ENCODE assay signal across 8 cellular contexts in genomic region chr2:98479959-98480524, GRCh38. TPM values are rescaled to one million over a fixed set of nuclear protein-coding genes. Genes with fewer than 3 reads are reported as not detected.
DNase-seq lines count a peak whose midpoint lies in the region; ATAC-seq and TF ChIP-seq lines count a peak whose summit lies in the region.

No MANE protein-coding gene starts in this region.

- 31 to 60% (median 32%) methylated on average over 3 to 4 of the region's 4 CpGs for WGBS in adrenal gland, 4 donors
- 35 to 80% methylated on average over 1 to 4 of the region's 4 CpGs for WGBS in transverse colon (ENCODE audit: low coverage in 1 of 2), 2 donors

- H3K4me3 ChIP-seq in HEK293 (ENCODE audit: low read depth, low read length) (no peak overlapping the region), adrenal gland (no peak overlapping the region), transverse colon (no peak overlapping the region)

- TF ChIP-seq POLR2A in adrenal gland (IDR thresholded peaks at IDR 0.05) = no peak
- no peak for TF ChIP-seq POLR2A in transverse colon (IDR thresholded peaks at IDR 0.05)

- POLR2A ChIA-PET in HEK293 (lab: Yijun Ruan, JAX) = no interaction called here

- ATAC-seq in HG03520 (IDR thresholded peaks at IDR 0.05; ENCODE audit: unreplicated experiment) = no peak

- TF ChIP-seq CTCF in HEK293 (tag by site-specific recombination; IDR thresholded peaks at IDR 0.05) (no peak), adrenal gland (IDR thresholded peaks at IDR 0.05) (peak in 1 of 6 experiments; percentile 29), transverse colon (IDR thresholded peaks at IDR 0.05) (no peak), GM13976 (IDR thresholded peaks at IDR 0.05; ENCODE audit: borderline replicate concordance, control extremely low read depth, extremely low read depth, insufficient read depth, missing control alignments) (no peak)

- H3K9me3 ChIP-seq in HEK293 (ENCODE audit: control insufficient read depth, insufficient read depth, low read depth, low read length) (no peaks in the 10 kb centered on the region), adrenal gland (replicated peaks in 1 of 3) (no peaks in the 10 kb centered on the region), transverse colon (no peaks in the 10 kb centered on the region)

- H3K27me3 ChIP-seq in adrenal gland (no peaks in the 10 kb centered on the region), transverse colon (no peaks in the 10 kb centered on the region)

- TF ChIP-seq EP300 in transverse colon (IDR thresholded peaks at IDR 0.05; ENCODE audit: low read depth) = no peak

- H3K36me3 ChIP-seq in HEK293 (ENCODE audit: control insufficient read depth in 2 of 2, insufficient read depth in 1 of 2, low read length in 2 of 2) = no peaks in the 10 kb centered on the region
- no peaks in the 10 kb centered on the region for H3K36me3 ChIP-seq in adrenal gland (replicated peaks in 1 of 2)
- H3K36me3 ChIP-seq in transverse colon = no peaks in the 10 kb centered on the region

- no peak overlapping the region for H3K27ac ChIP-seq in HEK293 (ENCODE audit: extremely low read depth, low read depth, low read length)
- peak overlapping the region in 2 of 5 donors; percentile 38 to 73 for H3K27ac ChIP-seq in adrenal gland
- H3K27ac ChIP-seq in transverse colon = peak overlapping the region; percentile 17 to 59 (median 35)

- H3K4me1 ChIP-seq in HEK293 (ENCODE audit: control insufficient read depth, insufficient read depth, low read length) = peaks cover 32% of the 10 kb centered on the region
- peaks cover 9 to 29% of the 10 kb centered on the region in 2 donors for H3K4me1 ChIP-seq in adrenal gland (replicated peaks in 1 of 2)
- peaks cover 40 to 85% (median 54%) of the 10 kb centered on the region in 4 donors for H3K4me1 ChIP-seq in transverse colon

- intact Hi-C loops in adrenal gland (cut with DNase I) = no loop called here
- intact Hi-C loops in transverse colon (cut with DNase I; ENCODE audit: low total_unique reads) = no loop called here

- CTCF ChIA-PET in HEK293 (lab: Yijun Ruan, JAX) = interaction anchor here (0.6 to 1.6 kb wide), 5 partner anchors 8 to 34 kb away, joined by 3 to 10 read pairs (median 3); no protein-coding TSS in a partner anchor

- DNase-seq in ELR (ENCODE audit: low read depth) (peak; percentile 66), NCI-H69 (lab: John Stamatoyannopoulos, UW) (peak; percentile 92), adrenal gland (peak; percentile 70 to 91 (median 81)), left kidney (ENCODE audit: low read depth, low spot score) (peak; percentile 62), transverse colon (peak; percentile 67), GM13976 (ENCODE audit: low spot score) (no peak)

- in situ Hi-C loops in transverse colon (cut with MboI; ENCODE audit: low pct_ligation_motif_present in 1 of 4, low pct_unique_long_range_greater_than_20kb in 1 of 4, low sequenced_read_pairs in 3 of 4) (no loop called here), GM13976 (cut with MboI; ENCODE audit: low sequenced_read_pairs, unreplicated experiment) (no loop called here)

TF ChIP-seq in HEK293, 187 proteins besides CTCF, POLR2A, EP300 and RAD21:
- TF ChIP-seq ZNF366 (tag by site-specific recombination; conservative IDR thresholded peaks at IDR 0.05) = 0 out of 2 replicates have a peak, but pooled peaks have one; percentile 34
- TF ChIP-seq, protein P1, sequence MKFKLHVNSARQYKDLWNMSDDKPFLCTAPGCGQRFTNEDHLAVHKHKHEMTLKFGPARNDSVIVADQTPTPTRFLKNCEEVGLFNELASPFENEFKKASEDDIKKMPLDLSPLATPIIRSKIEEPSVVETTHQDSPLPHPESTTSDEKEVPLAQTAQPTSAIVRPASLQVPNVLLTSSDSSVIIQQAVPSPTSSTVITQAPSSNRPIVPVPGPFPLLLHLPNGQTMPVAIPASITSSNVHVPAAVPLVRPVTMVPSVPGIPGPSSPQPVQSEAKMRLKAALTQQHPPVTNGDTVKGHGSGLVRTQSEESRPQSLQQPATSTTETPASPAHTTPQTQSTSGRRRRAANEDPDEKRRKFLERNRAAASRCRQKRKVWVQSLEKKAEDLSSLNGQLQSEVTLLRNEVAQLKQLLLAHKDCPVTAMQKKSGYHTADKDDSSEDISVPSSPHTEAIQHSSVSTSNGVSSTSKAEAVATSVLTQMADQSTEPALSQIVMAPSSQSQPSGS (tag by site-specific recombination; IDR thresholded peaks at IDR 0.05; ENCODE audit: low read depth) = 0 out of 2 replicates have a peak, but pooled peaks have one; percentile 32
- TF ChIP-seq, protein P2, sequence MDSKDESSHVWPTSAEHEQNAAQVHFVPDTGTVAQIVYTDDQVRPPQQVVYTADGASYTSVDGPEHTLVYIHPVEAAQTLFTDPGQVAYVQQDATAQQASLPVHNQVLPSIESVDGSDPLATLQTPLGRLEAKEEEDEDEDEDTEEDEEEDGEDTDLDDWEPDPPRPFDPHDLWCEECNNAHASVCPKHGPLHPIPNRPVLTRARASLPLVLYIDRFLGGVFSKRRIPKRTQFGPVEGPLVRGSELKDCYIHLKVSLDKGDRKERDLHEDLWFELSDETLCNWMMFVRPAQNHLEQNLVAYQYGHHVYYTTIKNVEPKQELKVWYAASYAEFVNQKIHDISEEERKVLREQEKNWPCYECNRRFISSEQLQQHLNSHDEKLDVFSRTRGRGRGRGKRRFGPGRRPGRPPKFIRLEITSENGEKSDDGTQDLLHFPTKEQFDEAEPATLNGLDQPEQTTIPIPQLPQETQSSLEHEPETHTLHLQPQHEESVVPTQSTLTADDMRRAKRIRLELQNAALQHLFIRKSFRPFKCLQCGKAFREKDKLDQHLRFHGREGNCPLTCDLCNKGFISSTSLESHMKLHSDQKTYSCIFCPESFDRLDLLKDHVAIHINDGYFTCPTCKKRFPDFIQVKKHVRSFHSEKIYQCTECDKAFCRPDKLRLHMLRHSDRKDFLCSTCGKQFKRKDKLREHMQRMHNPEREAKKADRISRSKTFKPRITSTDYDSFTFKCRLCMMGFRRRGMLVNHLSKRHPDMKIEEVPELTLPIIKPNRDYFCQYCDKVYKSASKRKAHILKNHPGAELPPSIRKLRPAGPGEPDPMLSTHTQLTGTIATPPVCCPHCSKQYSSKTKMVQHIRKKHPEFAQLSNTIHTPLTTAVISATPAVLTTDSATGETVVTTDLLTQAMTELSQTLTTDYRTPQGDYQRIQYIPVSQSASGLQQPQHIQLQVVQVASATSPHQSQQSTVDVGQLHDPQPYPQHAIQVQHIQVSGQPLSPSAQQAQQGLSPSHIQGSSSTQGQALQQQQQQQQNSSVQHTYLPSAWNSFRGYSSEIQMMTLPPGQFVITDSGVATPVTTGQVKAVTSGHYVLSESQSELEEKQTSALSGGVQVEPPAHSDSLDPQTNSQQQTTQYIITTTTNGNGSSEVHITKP (tag by site-specific recombination; IDR thresholded peaks at IDR 0.05) = peak; percentile 48
- 0 out of 2 replicates have a peak, but pooled peaks have one; percentile 16 for TF ChIP-seq ZNF660 (tag by site-specific recombination; IDR thresholded peaks at IDR 0.05)
- TF ChIP-seq GLIS1 (tag by site-specific recombination; IDR thresholded peaks at IDR 0.05) = peak; percentile 43
- TF ChIP-seq ZSCAN30 (tag by site-specific recombination; IDR thresholded peaks at IDR 0.05) = no peak
- no peak for TF ChIP-seq ZNF596 (tag by site-specific recombination; IDR thresholded peaks at IDR 0.05)

RNA-seq across cellular contexts. Expression of gene INPP4A, which starts 35.4 kb away (rescaled TPM):
- total RNA-seq in adrenal gland (10 to 100 TPM; 17.8 to 40.5 (median 32.9) TPM), transverse colon (10 to 100 TPM; 22.8 to 35.8 (median 25.4) TPM)
- 10 to 100 TPM in 1 of 3 donors, 1 to 10 TPM in 2; 8.8 to 10.8 (median 9.5) TPM for polyA plus RNA-seq in adrenal gland
